37 cellular contexts compared by ENCODE assay signal in the genomic region with DNA sequence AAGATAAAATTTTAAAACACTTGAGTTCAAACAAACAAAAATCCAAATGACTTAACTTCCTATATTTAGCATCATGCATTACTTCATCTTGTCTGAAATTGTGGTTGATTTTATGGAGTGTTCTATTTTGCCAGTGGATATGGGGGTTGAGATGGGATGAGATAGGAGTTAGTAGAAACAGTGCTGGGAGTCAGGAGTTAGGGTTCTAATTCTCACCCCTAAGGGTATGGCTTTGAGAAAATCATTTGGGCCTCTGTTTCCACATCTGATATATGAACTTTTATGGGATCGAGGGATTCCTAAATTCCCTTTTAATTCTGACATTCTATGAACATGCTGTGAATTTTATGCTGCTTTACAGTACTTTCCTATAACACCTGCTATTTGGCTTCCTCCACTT. TPM values are rescaled to one million over a fixed set of nuclear protein-coding genes. Genes with fewer than 3 reads are reported as not detected.
"Had no signal": no experiment of that assay in that cellular context is flagged by ENCODE, and none has a peak within 500 bp of the region (broad histone marks: within the 10 kb centered on the region; RNA-seq: fewer than 3 reads in every experiment).

No MANE protein-coding gene starts in this region.

- H3K9me3 ChIP-seq: adrenal gland, ascending aorta, body of pancreas, breast epithelium had no signal

- H3K4me3 ChIP-seq: adrenal gland, ascending aorta, body of pancreas, breast epithelium, cardiac muscle cell had no signal

- FAIRE-seq: astrocyte, bronchial epithelial cell had no signal

- H3K36me3 ChIP-seq: adrenal gland, ascending aorta, brain microvascular endothelial cell, breast epithelium, cardiac muscle cell had no signal

- H3K27me3 ChIP-seq: body of pancreas had no signal

- H3K27ac ChIP-seq: adrenal gland, ascending aorta, body of pancreas, brain microvascular endothelial cell, breast epithelium, cardiac muscle cell had no signal

- DNase-seq: activated effector memory CD4-positive, alpha-beta T cell treated with anti-CD3 and anti-CD28 coated beads, Interleukin-2, amount 50 U/mL, for 16 hours; activated effector memory CD4-positive, alpha-beta T cell treated with Interleukin-2 at 50 U/mL for 16 hours; activated gamma-delta T cell; activated gamma-delta T cell treated with Interleukin-2 at 50 U/mL for 16 hours; activated naive CD4-positive, alpha-beta T cell; activated naive CD4-positive, alpha-beta T cell treated with anti-CD3 and anti-CD28 coated beads for 36 hours; activated naive CD4-positive, alpha-beta T cell treated with anti-CD3 and anti-CD28 coated beads, Interleukin-2, amount 10 ng/mL, durations not matched to agents 7 days and 5 days; activated naive CD4-positive, alpha-beta T cell treated with anti-CD3 and anti-CD28 coated beads, Interleukin-2, amount 50 U/mL, for 16 hours; activated naive CD4-positive, alpha-beta T cell treated with Interleukin-2 at 50 U/mL for 16 hours; activated naive CD8-positive, alpha-beta T cell treated with anti-CD3 and anti-CD28 coated beads for 36 hours; activated naive CD8-positive, alpha-beta T cell treated with anti-CD3 and anti-CD28 coated beads, Interleukin-2, amount 10 ng/mL, durations not matched to agents 7 days and 5 days; activated naive CD8-positive, alpha-beta T cell treated with anti-CD3 and anti-CD28 coated beads, Interleukin-2, amount 50 U/mL, for 24 hours; activated T-cell treated with anti-CD3 and anti-CD28 coated beads for 4 hours; activated T-cell treated with anti-CD3 and anti-CD28 coated beads, Interleukin-2, amount 50 U/mL, for 1 hour; activated T-cell treated with anti-CD3 and anti-CD28 coated beads, Interleukin-2, amount 50 U/mL, for 24 hours; activated T-cell treated with anti-CD3 and anti-CD28 coated beads, Interleukin-2, amount 50 U/mL, for 4 hours; activated T-cell treated with anti-CD3 and anti-CD28 coated beads, Interleukin-2, amount 50 U/mL, for 48 hours; activated T-cell treated with anti-CD3 and anti-CD28 coated beads, Interleukin-2, amount 50 U/mL, for 72 hours; adrenal gland; amniotic stem cell; amygdala; anterior cingulate cortex; aorta; body of pancreas; brain microvascular endothelial cell; caudate nucleus; central memory CD4-positive, alpha-beta T cell; cerebellar nuclear complex had no signal

RNA-seq across cellular contexts. Expression of gene CALCA, which starts 5.3 kb away (rescaled TPM):
- total RNA-seq: activated naive CD4-positive, alpha-beta T cell treated with anti-CD3 and anti-CD28 coated beads for 36 hours; activated naive CD4-positive, alpha-beta T cell treated with anti-CD3 and anti-CD28 coated beads, Interleukin-2, amount 50 U/mL, for 72 hours; activated naive CD8-positive, alpha-beta T cell treated with anti-CD3 and anti-CD28 coated beads, Interleukin-2, amount 10 ng/mL, durations not matched to agents 7 days and 5 days; activated T-cell treated with anti-CD3 and anti-CD28 coated beads, Interleukin-2, amount 50 U/mL, for 4 hours; activated T-cell treated with anti-CD3 and anti-CD28 coated beads, Interleukin-2, amount 50 U/mL, for 72 hours; activated T-helper 1 cell treated with anti-CD3 and anti-CD28 coated beads, Interleukin-12 subunit alpha, Interleukin-12 subunit beta, Interleukin-2, Interleukin-4 antibody, amounts not matched to agents 30 ng/mL and 10 ng/mL and 1 ng/mL, durations not matched to agents 14 hours and 24 hours and 36 hours; activated T-helper 17 cell treated with anti-CD3 and anti-CD28 coated beads, Interleukin-2, amount 50 U/mL, for 72 hours; activated T-helper 2 cell treated with anti-CD3 and anti-CD28 coated beads, Interferon-gamma antibody, Interleukin-2, Interleukin-4, amounts not matched to agents 10 μg/mL and 5 μg/mL and 100 μg/mL, durations not matched to agents 14 hours and 24 hours and 36 hours; ascending aorta; astrocyte; body of pancreas; breast epithelium; bronchial epithelial cell; cardiac muscle cell had no signal
